ENCODE assay signal across 8 cellular contexts in the genomic region with DNA sequence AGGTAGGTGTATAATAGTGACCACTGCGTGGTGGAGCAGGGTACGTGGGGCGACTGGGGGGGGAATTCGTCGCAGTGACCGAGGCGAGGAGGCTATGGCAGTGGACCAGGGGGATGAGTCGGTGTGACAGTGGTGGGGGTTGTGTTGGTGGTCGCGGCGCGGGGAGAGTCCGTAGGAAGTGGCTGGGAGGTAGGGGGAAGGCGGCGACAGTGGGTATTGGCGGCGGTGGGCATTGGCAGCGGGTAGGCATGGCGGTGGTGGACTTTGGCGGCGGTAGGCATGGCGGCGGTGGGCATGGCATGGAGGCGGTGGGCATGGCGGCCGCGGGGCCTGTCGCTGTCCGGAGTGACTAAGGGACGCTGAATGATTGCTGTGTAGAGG. TPM values are rescaled to one million over a fixed set of nuclear protein-coding genes. Genes with fewer than 3 reads are reported as not detected.
DNase-seq lines count a peak whose midpoint lies in the region; ATAC-seq and TF ChIP-seq lines count a peak whose summit lies in the region.

No MANE protein-coding gene starts in this region.

- H3K4me3 ChIP-seq in cardiac muscle cell, result peak overlapping the region; percentile 60

- TF ChIP-seq CTCF in cardiac muscle cell (IDR thresholded peaks at IDR 0.05; ENCODE audit: low read depth, low read length), result no peak

- peak overlapping the region; percentile 93 for H3K27ac ChIP-seq in cardiac muscle cell

- DNase-seq in activated T-cell treated with anti-CD3 and anti-CD28 coated beads for 1 hour (ENCODE audit: low read depth) (peak; percentile 3), activated T-cell treated with anti-CD3 and anti-CD28 coated beads for 4 hours (no peak), activated gamma-delta T cell (lab: John Stamatoyannopoulos, UW) (peak; percentile 31), cardiac muscle cell (ENCODE audit: low read depth in 1 of 2, low spot score in 1 of 2) (no peak), sciatic nerve (ENCODE audit: low spot score) (peak; percentile 53), pons (ENCODE audit: low spot score) (no peak), dedifferentiated amniotic fluid mesenchymal stem cell (ENCODE audit: extremely low spot score) (no peak), AG08395 (ENCODE audit: low spot score) (no peak)

- intact Hi-C loops in sciatic nerve (cut with DNase I), result no loop called here

- H3K27me3 ChIP-seq in cardiac muscle cell, result no peaks in the 10 kb centered on the region

- peak; percentile 51 for ATAC-seq in sciatic nerve

- H3K36me3 ChIP-seq in cardiac muscle cell, result no peaks in the 10 kb centered on the region

- no peaks in the 10 kb centered on the region for H3K9me3 ChIP-seq in cardiac muscle cell (ENCODE audit: low read depth)

- H3K4me1 ChIP-seq in cardiac muscle cell (ENCODE audit: low read depth), result peaks cover 10% of the 10 kb centered on the region

RNA-seq across cellular contexts. Expression of a gene that starts 0.8 kb away (rescaled TPM):
- total RNA-seq in cardiac muscle cell, result 511 and 552 TPM in 2 replicates
- 599 and 650 TPM in 2 replicates for polyA plus RNA-seq in cardiac muscle cell
- total RNA-seq in sciatic nerve, result 80.7 TPM

RNA-seq across cellular contexts. Expression of a gene that starts 0.8 kb away (rescaled TPM):
- total RNA-seq in cardiac muscle cell, result 10.2 and 11.2 TPM in 2 replicates
- polyA plus RNA-seq in cardiac muscle cell, result 12.0 and 13.5 TPM in 2 replicates
- 30.3 TPM for total RNA-seq in sciatic nerve

Comparison
In these comparisons a context has a peak if more than half of its experiments do, and no peak if none do; other contexts are left out.
1. DNase-seq: peak in activated T-cell treated with anti-CD3 and anti-CD28 coated beads for 1 hour (single experiment), activated gamma-delta T cell (single experiment) and sciatic nerve (single experiment); none in activated T-cell treated with anti-CD3 and anti-CD28 coated beads for 4 hours (single experiment), cardiac muscle cell (0 of 2), pons (single experiment), dedifferentiated amniotic fluid mesenchymal stem cell (single experiment) and AG08395 (single experiment).